ENCODE assay signal across 9 cellular contexts in genomic region chr17:20189322-20189721, GRCh38.
A peak's percentile ranks its signal among the peaks of the same experiment; 100 is the strongest.
DNase-seq lines count a peak whose midpoint lies in the region; ATAC-seq, FAIRE-seq and TF ChIP-seq lines count a peak whose summit lies in the region.
"Had no signal": no experiment of that assay in that cellular context is flagged by ENCODE, and none has a peak within 500 bp of the region (broad histone marks: within the 10 kb centered on the region; RNA-seq: fewer than 3 reads in every experiment).

No MANE protein-coding gene starts in this region.

- DNase-seq in adipocyte (ENCODE audit: low read depth) (peak; percentile 38), hypothalamus (lab: John Stamatoyannopoulos, UW) (peak in 47 of 51 donors; percentile 27 to 94 (median 75)), small intestine (peak; percentile 34), Karpas-422 (no peak)
- no peak for DNase-seq in activated CD4-positive, alpha-beta T cell treated with anti-CD3 and anti-CD28 coated beads for 1 hour
- DNase-seq in CD8-positive, alpha-beta T cell, result no peak

- H3K27me3 ChIP-seq in HUES6 (ENCODE audit: control insufficient read depth, insufficient read depth, low read length), result no peaks in the 10 kb centered on the region
- no peaks in the 10 kb centered on the region for H3K27me3 ChIP-seq in adipocyte (replicated peaks; ENCODE audit: control insufficient read depth, insufficient read depth, low read length)
- H3K27me3 ChIP-seq in small intestine (ENCODE audit: control insufficient read depth in 2 of 2, insufficient read depth in 2 of 2, low read length in 2 of 2), result no peaks in the 10 kb centered on the region
- H3K27me3 ChIP-seq in Karpas-422 (ENCODE audit: low read length), result no peaks in the 10 kb centered on the region
- H3K27me3 ChIP-seq in CD8-positive, alpha-beta T cell (ENCODE audit: insufficient read depth, low read length), result no peaks in the 10 kb centered on the region

- no peak overlapping the region for H3K27ac Mint-ChIP-seq in CD8-positive, alpha-beta T cell
- H3K27ac Mint-ChIP-seq: activated naive CD4-positive, alpha-beta T cell treated with anti-CD3 and anti-CD28 coated beads, Interleukin-2, amount 50 U/mL, for 72 hours had no signal

- peak overlapping the region; percentile 39; the same call in 1 of the 2 replicates for H3K4me3 ChIP-seq in HUES6 (ENCODE audit: low read depth, low read length)
- no peak overlapping the region for H3K4me3 ChIP-seq in adipocyte (ENCODE audit: low read length)
- no peak overlapping the region for H3K4me3 ChIP-seq in small intestine (ENCODE audit: low read depth in 1 of 2, low read length in 2 of 2)
- H3K4me3 ChIP-seq in Karpas-422 (ENCODE audit: low read length), result no peak overlapping the region
- no peak overlapping the region for H3K4me3 ChIP-seq in CD8-positive, alpha-beta T cell (ENCODE audit: low read depth, low read length)

- POLR2A ChIA-PET in CD8-positive, alpha-beta T cell (lab: Charles Lee), result interaction anchor here (0.5 kb wide), 1 partner anchor 75 kb away, joined by 8 read pairs; no protein-coding TSS in a partner anchor

- no peaks in the 10 kb centered on the region for H3K36me3 Mint-ChIP-seq in CD8-positive, alpha-beta T cell
- H3K36me3 Mint-ChIP-seq: activated naive CD4-positive, alpha-beta T cell treated with anti-CD3 and anti-CD28 coated beads, Interleukin-2, amount 50 U/mL, for 72 hours had no signal

- H3K4me1 ChIP-seq in HUES6 (ENCODE audit: control insufficient read depth, insufficient read depth, low read length), result peaks cover 49% of the 10 kb centered on the region
- peaks cover 17% of the 10 kb centered on the region for H3K4me1 ChIP-seq in adipocyte (ENCODE audit: control insufficient read depth, insufficient read depth, low read length)
- peaks cover 6 to 7% of the 10 kb centered on the region in 2 donors for H3K4me1 ChIP-seq in small intestine (ENCODE audit: control insufficient read depth in 2 of 2, insufficient read depth in 1 of 2, low read depth in 1 of 2, low read length in 1 of 2)
- no peaks in the 10 kb centered on the region for H3K4me1 ChIP-seq in Karpas-422 (ENCODE audit: low read length)
- H3K4me1 ChIP-seq in CD8-positive, alpha-beta T cell (ENCODE audit: insufficient read depth, low read length), result no peaks in the 10 kb centered on the region

- FAIRE-seq in small intestine (lab: Jason Lieb, UNC), result no peak

- no peaks in the 10 kb centered on the region for H4K20me1 ChIP-seq in Karpas-422 (ENCODE audit: insufficient read depth, low read depth, low read length)

- peak overlapping the region; percentile 63 for H3K9ac ChIP-seq in HUES6 (ENCODE audit: low read length)
- H3K9ac ChIP-seq in adipocyte (ENCODE audit: low read length), result no peak overlapping the region
- H3K9ac ChIP-seq in Karpas-422 (ENCODE audit: low read length), result no peak overlapping the region

- no peaks in the 10 kb centered on the region for H3K9me2 ChIP-seq in Karpas-422 (replicated peaks; ENCODE audit: insufficient read depth, low read length)

- H3K4me2 ChIP-seq in Karpas-422 (ENCODE audit: low read depth, low read length, poor library complexity, severe bottlenecking), result no peak overlapping the region

- no peak for ATAC-seq in GM19324 (IDR thresholded peaks at IDR 0.05; ENCODE audit: low FRiP score, unreplicated experiment)
- ATAC-seq in CD8-positive, alpha-beta T cell, result no peak
- ATAC-seq: activated naive CD4-positive, alpha-beta T cell treated with anti-CD3 and anti-CD28 coated beads, Interleukin-2, amount 50 U/mL, for 72 hours had no signal

- CTCF ChIA-PET in CD8-positive, alpha-beta T cell (lab: Charles Lee), result no interaction called here

- H2AFZ ChIP-seq in Karpas-422 (ENCODE audit: low read length), result no peak overlapping the region

- H3K4me1 Mint-ChIP-seq in CD8-positive, alpha-beta T cell (ENCODE audit: low read depth), result no peaks in the 10 kb centered on the region

- no peaks in the 10 kb centered on the region for H3K9me3 Mint-ChIP-seq in CD8-positive, alpha-beta T cell
- H3K9me3 Mint-ChIP-seq: activated naive CD4-positive, alpha-beta T cell treated with anti-CD3 and anti-CD28 coated beads, Interleukin-2, amount 50 U/mL, for 72 hours had no signal

- H3K79me2 ChIP-seq in Karpas-422 (ENCODE audit: low read length), result no peaks in the 10 kb centered on the region

- H3K27ac ChIP-seq in HUES6 (ENCODE audit: low read depth, low read length), result peak overlapping the region; percentile 97
- peak overlapping the region; percentile 14 to 51 for H3K27ac ChIP-seq in small intestine (ENCODE audit: low read depth in 1 of 2, low read length in 1 of 2)
- H3K27ac ChIP-seq in Karpas-422 (ENCODE audit: low read length), result no peak overlapping the region
- H3K27ac ChIP-seq in CD8-positive, alpha-beta T cell (ENCODE audit: low read depth, low read length), result no peak overlapping the region

- H3K9me3 ChIP-seq in HUES6 (ENCODE audit: control insufficient read depth, insufficient read depth, low read depth, low read length), result peaks cover 11% of the 10 kb centered on the region; the same call in 1 of the 2 replicates
- no peaks in the 10 kb centered on the region for H3K9me3 ChIP-seq in adipocyte (ENCODE audit: control insufficient read depth, low read length)
- no peaks in the 10 kb centered on the region for H3K9me3 ChIP-seq in small intestine (ENCODE audit: control insufficient read depth, low read depth)
- no peaks in the 10 kb centered on the region for H3K9me3 ChIP-seq in Karpas-422 (ENCODE audit: low read length)
- H3K9me3 ChIP-seq in CD8-positive, alpha-beta T cell (ENCODE audit: low read length), result no peaks in the 10 kb centered on the region

- no peak overlapping the region for H3K4me3 Mint-ChIP-seq in CD8-positive, alpha-beta T cell

- WGBS in small intestine, 3 donors, result 76 to 85% (median 78%) methylated on average over 5 of the region's 5 CpGs

- H3K36me3 ChIP-seq in HUES6 (ENCODE audit: control insufficient read depth, insufficient read depth, low read length) (no peaks in the 10 kb centered on the region; the same call in 1 of the 2 replicates), adipocyte (ENCODE audit: control insufficient read depth, insufficient read depth, low read length, severe bottlenecking) (no peaks in the 10 kb centered on the region), small intestine (ENCODE audit: control insufficient read depth in 2 of 2, insufficient read depth in 2 of 2, low read length in 2 of 2) (no peaks in the 10 kb centered on the region), Karpas-422 (ENCODE audit: insufficient read depth, low read length) (no peaks in the 10 kb centered on the region)
- H3K36me3 ChIP-seq in CD8-positive, alpha-beta T cell (ENCODE audit: insufficient read depth, low read length), result no peaks in the 10 kb centered on the region

- intact Hi-C loops in CD8-positive, alpha-beta T cell (cut with DNase I, micrococcal nuclease), result no loop called here

- no peak for TF ChIP-seq CTCF in CD8-positive, alpha-beta T cell (IDR thresholded peaks at IDR 0.05)

- H3K27me3 Mint-ChIP-seq in CD8-positive, alpha-beta T cell (ENCODE audit: low read depth), result no peaks in the 10 kb centered on the region

Comparison
In these comparisons a context has a peak if more than half of its experiments do, and no peak if none do; other contexts are left out.
1. H3K27ac ChIP-seq: peak in HUES6 (single experiment) and small intestine (2 of 2); none in Karpas-422 (single experiment) and CD8-positive, alpha-beta T cell (single experiment).
2. DNase-seq: peak in adipocyte (single experiment), hypothalamus (47 of 51) and small intestine (single experiment); none in activated CD4-positive, alpha-beta T cell treated with anti-CD3 and anti-CD28 coated beads for 1 hour (single experiment), Karpas-422 (single experiment) and CD8-positive, alpha-beta T cell (0 of 7).